Comparison of ENCODE assay signal across 14 cellular contexts in genomic region chr15:101458908-101459578, GRCh38. TPM values are rescaled to one million over a fixed set of nuclear protein-coding genes. Genes with fewer than 3 reads are reported as not detected.
DNase-seq lines count a peak whose midpoint lies in the region; ATAC-seq and TF ChIP-seq lines count a peak whose summit lies in the region.
"Had no signal": no experiment of that assay in that cellular context is flagged by ENCODE, and none has a peak within 500 bp of the region (broad histone marks: within the 10 kb centered on the region; RNA-seq: fewer than 3 reads in every experiment).

No MANE protein-coding gene starts in this region.

- no peak overlapping the region for H3K4me3 ChIP-seq in colonic mucosa
- no peak overlapping the region for H3K4me3 ChIP-seq in hepatocyte
- H3K4me3 ChIP-seq: SK-N-MC had no signal

- H4K20me1 ChIP-seq in hepatocyte (ENCODE audit: insufficient read depth, poor library complexity, severe bottlenecking), result no peaks in the 10 kb centered on the region

- H3K4me1 ChIP-seq in colonic mucosa (no peaks in the 10 kb centered on the region), hepatocyte (ENCODE audit: insufficient read depth) (peaks cover under 1% of the 10 kb centered on the region)

- 58% methylated on average over 9 of the region's 16 CpGs for WGBS in hepatocyte (ENCODE audit: low lambda C conversion rate, missing lambda C conversion rate)

- H3K4me3 Mint-ChIP-seq in T-helper 17 cell, result no peak overlapping the region
- H3K4me3 Mint-ChIP-seq: natural killer cell treated with Interleukin-12 subunit alpha and Interleukin-12 subunit beta and Interleukin-15 and Interleukin-18, amount 100 ng/mL, for 72 hours had no signal

- peak overlapping the region; percentile 12 for H3K4me2 ChIP-seq in hepatocyte

- no peak for ATAC-seq in HG03139 (IDR thresholded peaks at IDR 0.05; ENCODE audit: unreplicated experiment)
- ATAC-seq in GM21423 (IDR thresholded peaks at IDR 0.05; ENCODE audit: unreplicated experiment), result no peak
- ATAC-seq in T-helper 17 cell, result no peak
- ATAC-seq in GM21526 (IDR thresholded peaks at IDR 0.05; ENCODE audit: low FRiP score, unreplicated experiment), result no peak
- ATAC-seq: HCT116 had no signal

- no peak for TF ChIP-seq CTCF in colonic mucosa (IDR thresholded peaks at IDR 0.05)
- no peak for TF ChIP-seq CTCF in hepatocyte (IDR thresholded peaks at IDR 0.05; ENCODE audit: poor library complexity)

- no peaks in the 10 kb centered on the region for H3K36me3 Mint-ChIP-seq in T-helper 17 cell (ENCODE audit: low read depth)
- H3K36me3 Mint-ChIP-seq: natural killer cell treated with Interleukin-12 subunit alpha and Interleukin-12 subunit beta and Interleukin-15 and Interleukin-18, amount 100 ng/mL, for 72 hours had no signal

- H3K4me1 Mint-ChIP-seq in T-helper 17 cell, result peaks cover 25% of the 10 kb centered on the region

- peaks cover 12% of the 10 kb centered on the region for H3K79me2 ChIP-seq in hepatocyte

- no peak overlapping the region for H2AFZ ChIP-seq in hepatocyte

- intact Hi-C loops in colonic mucosa (cut with DNase I), result no loop called here
- intact Hi-C loops in posterior vena cava (cut with DNase I), result no loop called here

- DNase-seq in AG20443 (ENCODE audit: low spot score) (peak; percentile 49), colonic mucosa (no peak), hepatocyte (ENCODE audit: low spot score) (no peak), posterior vena cava (ENCODE audit: low spot score) (peak; percentile 74), T-helper 17 cell (no peak)
- DNase-seq: activated naive CD4-positive, alpha-beta T cell treated with Interleukin-2 at 50 U/mL for 16 hours; DMS153; NCI-H446 treated with DMSO at 0.1 percent for 48 hours had no signal

- no peaks in the 10 kb centered on the region for H3K36me3 ChIP-seq in colonic mucosa
- no peaks in the 10 kb centered on the region for H3K36me3 ChIP-seq in hepatocyte (replicated peaks; ENCODE audit: insufficient read depth, low read depth)

- H3K27ac Mint-ChIP-seq in T-helper 17 cell, result no peak overlapping the region
- H3K27ac Mint-ChIP-seq: natural killer cell treated with Interleukin-12 subunit alpha and Interleukin-12 subunit beta and Interleukin-15 and Interleukin-18, amount 100 ng/mL, for 72 hours had no signal

- H3K27ac ChIP-seq in colonic mucosa (peak overlapping the region; percentile 14), hepatocyte (peak overlapping the region; percentile 34)
- H3K27ac ChIP-seq: SK-N-MC had no signal

- H3K9me2 ChIP-seq in hepatocyte (replicated peaks; ENCODE audit: insufficient read depth), result no peaks in the 10 kb centered on the region

- no peak overlapping the region for H3K9ac ChIP-seq in colonic mucosa (ENCODE audit: low read depth in 2 of 2, low read length in 2 of 2)

- no peaks in the 10 kb centered on the region for H3K27me3 ChIP-seq in colonic mucosa
- H3K27me3 ChIP-seq in hepatocyte, result no peaks in the 10 kb centered on the region

- H3K9me3 ChIP-seq in colonic mucosa (no peaks in the 10 kb centered on the region), hepatocyte (ENCODE audit: low read depth) (no peaks in the 10 kb centered on the region), T-helper 17 cell (ENCODE audit: control insufficient read depth, low read length, poor library complexity, severe bottlenecking) (no peaks in the 10 kb centered on the region)

- H3K27me3 Mint-ChIP-seq in T-helper 17 cell, result peaks cover 52% of the 10 kb centered on the region

RNA-seq across cellular contexts. Expression of gene PCSK6, which starts 30.5 kb away (rescaled TPM):
- total RNA-seq in colonic mucosa (10 to 100 TPM; 29.9 to 39.5 TPM), hepatocyte (40.5 and 52.5 TPM in 2 replicates), posterior vena cava (1 to 10 TPM; 9.2 to 9.8 TPM), T-helper 17 cell (10 to 100 TPM in 1 of 2 donors, 1 to 10 TPM in 1; 1.9 to 27.8 TPM)
- 31.7 and 36.0 TPM in 2 replicates for polyA plus RNA-seq in hepatocyte

Comparison
In these comparisons a context has a peak if more than half of its experiments do, and no peak if none do; other contexts are left out.
1. DNase-seq: peak in AG20443 (single experiment) and posterior vena cava (single experiment); none in colonic mucosa (single experiment), hepatocyte (single experiment) and T-helper 17 cell (0 of 3).